In genomic region chr2:63856302-63856600, GRCh38 we compare ENCODE assay signal across 1 cellular context.
TF ChIP-seq lines count a peak whose summit lies in the region.

No MANE protein-coding gene starts in this region.

TF ChIP-seq in H1, 55 proteins besides CTCF, POLR2A, EP300 and RAD21 (continued from another document):
- TF ChIP-seq RNF2 (IDR thresholded peaks at IDR 0.05; ENCODE audit: borderline replicate concordance, low read depth, low read length, missing control alignments, poor library complexity, severe bottlenecking) (no peak), CTBP2 (IDR thresholded peaks at IDR 0.05; ENCODE audit: borderline replicate concordance, insufficient read depth, insufficient read length, low read length) (no peak), SIRT6 (IDR thresholded peaks at IDR 0.05; ENCODE audit: low read length) (no peak), MAFK (IDR thresholded peaks at IDR 0.05; ENCODE audit: low read depth, low read length) (no peak)
- TF ChIP-seq, protein P1, sequence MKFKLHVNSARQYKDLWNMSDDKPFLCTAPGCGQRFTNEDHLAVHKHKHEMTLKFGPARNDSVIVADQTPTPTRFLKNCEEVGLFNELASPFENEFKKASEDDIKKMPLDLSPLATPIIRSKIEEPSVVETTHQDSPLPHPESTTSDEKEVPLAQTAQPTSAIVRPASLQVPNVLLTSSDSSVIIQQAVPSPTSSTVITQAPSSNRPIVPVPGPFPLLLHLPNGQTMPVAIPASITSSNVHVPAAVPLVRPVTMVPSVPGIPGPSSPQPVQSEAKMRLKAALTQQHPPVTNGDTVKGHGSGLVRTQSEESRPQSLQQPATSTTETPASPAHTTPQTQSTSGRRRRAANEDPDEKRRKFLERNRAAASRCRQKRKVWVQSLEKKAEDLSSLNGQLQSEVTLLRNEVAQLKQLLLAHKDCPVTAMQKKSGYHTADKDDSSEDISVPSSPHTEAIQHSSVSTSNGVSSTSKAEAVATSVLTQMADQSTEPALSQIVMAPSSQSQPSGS (IDR thresholded peaks at IDR 0.05; ENCODE audit: low read length), result no peak
